ENCODE assay signal across 8 cellular contexts in genomic region chr17:60435244-60436170, GRCh38. TPM values are rescaled to one million over a fixed set of nuclear protein-coding genes. Genes with fewer than 3 reads are reported as not detected.
DNase-seq lines count a peak whose midpoint lies in the region; ATAC-seq and TF ChIP-seq lines count a peak whose summit lies in the region.

No MANE protein-coding gene starts in this region.

- no peaks in the 10 kb centered on the region for H3K36me3 Mint-ChIP-seq in immature natural killer cell

- no peak for ATAC-seq in GM18861 (IDR thresholded peaks at IDR 0.05; ENCODE audit: unreplicated experiment)

- H3K27me3 ChIP-seq in mammary epithelial cell (ENCODE audit: insufficient read depth, low read length), result peaks cover 2% of the 10 kb centered on the region
- H3K27me3 ChIP-seq in spleen (replicated peaks in 1 of 7), result peaks cover 0 to 7% (median 0%) of the 10 kb centered on the region in 7 donors

- H4K20me1 ChIP-seq in mammary epithelial cell (ENCODE audit: insufficient read depth, low read length), result no peaks in the 10 kb centered on the region

- peak; percentile 84 for TF ChIP-seq CTCF in GM20000 (IDR thresholded peaks at IDR 0.05; ENCODE audit: extremely low read depth, missing control alignments)
- peak; percentile 88 to 89 for TF ChIP-seq CTCF in mammary epithelial cell (conservative IDR thresholded peaks at IDR 0.05 in 1 of 2, IDR thresholded peaks at IDR 0.05 in 1 of 2; ENCODE audit: extremely low read depth in 1 of 2, insufficient read depth in 1 of 2, low read depth in 1 of 2, low read length in 2 of 2)
- TF ChIP-seq CTCF in spleen (IDR thresholded peaks at IDR 0.05 in 8 of 11, conservative IDR thresholded peaks at IDR 0.05 in 3 of 11), result peak; percentile 80 to 95 (median 91)

- H3K27me3 Mint-ChIP-seq in immature natural killer cell (ENCODE audit: low read depth in 3 of 3), result peaks cover 0 to 4% (median 4%) of the 10 kb centered on the region in 3 donors

- H3K9me3 Mint-ChIP-seq in immature natural killer cell, result no peaks in the 10 kb centered on the region

- in situ Hi-C loops in ACHN (cut with HindIII; ENCODE audit: low pct_ligation_motif_present, low pct_unique_long_range_greater_than_20kb, low sequenced_read_pairs), result no loop called here
- in situ Hi-C loops in mammary epithelial cell (cut with MboI; ENCODE audit: low sequenced_read_pairs in 2 of 2), result loop anchor here (25.0 kb wide), 2 partner anchors 198 to 298 kb away; partner anchors contain the start of gene CA4 (in 2 of the 2)

- WGBS in mammary epithelial cell (ENCODE audit: low coverage, missing lambda C conversion rate), result 66% methylated on average over 28 of the region's 28 CpGs
- WGBS in spleen, 5 donors, result 76 to 78% (median 78%) methylated on average over 28 of the region's 28 CpGs

- H3K4me1 ChIP-seq in mammary epithelial cell (ENCODE audit: insufficient read depth, low read length) (peaks cover 5% of the 10 kb centered on the region), spleen (peaks cover 0 to 11% (median 5%) of the 10 kb centered on the region in 6 donors)

- no peak overlapping the region for H3K9ac ChIP-seq in mammary epithelial cell (ENCODE audit: insufficient read depth, low read length)

- H3K27ac ChIP-seq in mammary epithelial cell (ENCODE audit: insufficient read depth, low read depth, low read length) (no peak overlapping the region), spleen (no peak overlapping the region)

- dilution Hi-C loops in mammary epithelial cell (cut with HindIII; ENCODE audit: low sequenced_read_pairs), result no loop called here

- no peak overlapping the region for H3K4me3 ChIP-seq in mammary epithelial cell (replicated peaks in 1 of 3; ENCODE audit: insufficient read depth in 1 of 3, low read depth in 2 of 3, low read length in 3 of 3)
- no peak overlapping the region for H3K4me3 ChIP-seq in spleen

- H3K36me3 ChIP-seq in mammary epithelial cell (ENCODE audit: insufficient read depth, low read length) (no peaks in the 10 kb centered on the region), spleen (no peaks in the 10 kb centered on the region)

- no peaks in the 10 kb centered on the region for H3K4me1 Mint-ChIP-seq in immature natural killer cell

- intact Hi-C loops in mammary epithelial cell (cut with micrococcal nuclease), result loop anchor here (1.0 to 10.0 kb wide), 5 partner anchors 202 to 398 kb away; no protein-coding TSS in a partner anchor
- intact Hi-C loops in spleen (cut with DNase I; ENCODE audit: low total_unique reads), result loop anchor here (10.0 kb wide), 1 partner anchor 291 kb away; the partner anchor contains the start of gene CA4

- peak overlapping the region; percentile 4 for H3K4me2 ChIP-seq in mammary epithelial cell (ENCODE audit: insufficient read depth, low read depth, low read length)

- H3K4me3 Mint-ChIP-seq in immature natural killer cell, result no peak overlapping the region

- peak overlapping the region; percentile 25 for H2AFZ ChIP-seq in mammary epithelial cell (ENCODE audit: low read depth, low read length)

- H3K9me3 ChIP-seq in mammary epithelial cell (replicated peaks; ENCODE audit: insufficient read depth, low read length), result no peaks in the 10 kb centered on the region
- H3K9me3 ChIP-seq in spleen, result peaks cover 0 to 11% (median 3%) of the 10 kb centered on the region in 8 donors

- no peak overlapping the region for H3K27ac Mint-ChIP-seq in immature natural killer cell

- CTCF ChIA-PET in mammary epithelial cell (lab: Charles Lee; ENCODE audit: low non-redundant PET), result no interaction called here

- BruUV-seq in mammary epithelial cell (replicated peaks; lab: Mats Ljungman, UMichigan), result no TSS peak

- no peak for TF ChIP-seq POLR2A in spleen (IDR thresholded peaks at IDR 0.05)

- no peaks in the 10 kb centered on the region for H3K79me2 ChIP-seq in mammary epithelial cell (ENCODE audit: insufficient read depth, low read length)

- peak; percentile 87 for DNase-seq in ACHN
- peak; percentile 68 for DNase-seq in GM20000 (ENCODE audit: low spot score)
- peak; percentile 86 for DNase-seq in NCI-H2171 treated with DMSO at 0.1 percent for 48 hours (lab: John Stamatoyannopoulos, UW)
- peak; percentile 29 for DNase-seq in UCSD-AML1 (lab: John Stamatoyannopoulos, UW; ENCODE audit: unreplicated experiment)
- DNase-seq in mammary epithelial cell, result peak; percentile 71
- peak; percentile 48 to 63 (median 56) for DNase-seq in immature natural killer cell
- no peak for DNase-seq in spleen

RNA-seq across cellular contexts. Expression of gene CHCT1, which starts 13.2 kb away (rescaled TPM):
- not detected for total RNA-seq in mammary epithelial cell
- not detected for polyA plus RNA-seq in mammary epithelial cell
- not detected for polyA minus RNA-seq in mammary epithelial cell
- polyA plus RNA-seq in immature natural killer cell, result not detected
- total RNA-seq in spleen, result under 1 TPM in 3 of 7 donors, not detected in 4; 0.38 to 0.52 (median 0.40) TPM
- polyA plus RNA-seq in spleen, result under 1 TPM; 0.22 to 0.33 (median 0.32) TPM

RNA-seq across cellular contexts. Expression of gene USP32, which starts 43.6 kb away (rescaled TPM):
- 10 to 100 TPM; 56.8 to 63.0 TPM for total RNA-seq in mammary epithelial cell
- polyA plus RNA-seq in mammary epithelial cell, result 20.3 TPM
- 39.0 TPM for polyA minus RNA-seq in mammary epithelial cell
- polyA plus RNA-seq in immature natural killer cell, result 1 to 10 TPM; 4.5 to 8.1 (median 5.5) TPM
- 100 to 1,000 TPM in 3 of 7 donors, 10 to 100 TPM in 4; 68.5 to 115 (median 85.7) TPM for total RNA-seq in spleen
- 10 to 100 TPM in 1 of 3 donors, 1 to 10 TPM in 2; 7.3 to 11.1 (median 9.7) TPM for polyA plus RNA-seq in spleen
